In genomic region chr19:40662925-40663711, GRCh38 we compare ENCODE assay signal across 1 cellular context.
TF ChIP-seq lines count a peak whose summit lies in the region.

No MANE protein-coding gene starts in this region.

TF ChIP-seq in K562, 482 proteins besides CTCF, POLR2A, EP300 and RAD21 (continued from another document and continues in another):
- TF ChIP-seq ZZZ3 (IDR thresholded peaks at IDR 0.05): no peak
- peak; percentile 85 for TF ChIP-seq ZNF740 (CRISPR knock-in tag; IDR thresholded peaks at IDR 0.05)
- no peak for TF ChIP-seq ZNF740 (tag; IDR thresholded peaks at IDR 0.05)
- 0 out of 4 replicates have a peak, but pooled peaks of 1 of the 2 experiments have one; percentile 43 for TF ChIP-seq SRF (CRISPR knock-in tag; IDR thresholded peaks at IDR 0.05)
- TF ChIP-seq ZNF143 (CRISPR knock-in tag; IDR thresholded peaks at IDR 0.05): no peak
- TF ChIP-seq ZNF318 (IDR thresholded peaks at IDR 0.05; ENCODE audit: borderline replicate concordance in 1 of 2, low read depth in 1 of 2): no peak
- TF ChIP-seq TGIF2 (CRISPR knock-in tag; IDR thresholded peaks at IDR 0.05): no peak
- TF ChIP-seq ZKSCAN3 (CRISPR knock-in tag; IDR thresholded peaks at IDR 0.05): no peak
- no peak for TF ChIP-seq ZC3H8 (IDR thresholded peaks at IDR 0.05)
- TF ChIP-seq SAFB (IDR thresholded peaks at IDR 0.05; ENCODE audit: borderline replicate concordance, low read depth, low read length): peak; percentile 97
- no peak for TF ChIP-seq ZNF75A (CRISPR knock-in tag; IDR thresholded peaks at IDR 0.05)
- TF ChIP-seq TRIM24 (IDR thresholded peaks at IDR 0.05): peak in 1 of 2 experiments; percentile 3; a peak in 1 of 4 replicates
- TF ChIP-seq TAF1 (IDR thresholded peaks at IDR 0.05; ENCODE audit: control insufficient read depth, extremely low read depth, insufficient read depth, low read length, severe bottlenecking): peak; percentile 44
- peak; percentile 84 for TF ChIP-seq POLR2G (IDR thresholded peaks at IDR 0.05; ENCODE audit: low read depth, low read length)
- TF ChIP-seq ZNF592 (IDR thresholded peaks at IDR 0.05): peak; percentile 90
- no peak for TF ChIP-seq DIDO1 (tag; IDR thresholded peaks at IDR 0.05; ENCODE audit: low read depth)
- no peak for TF ChIP-seq ZNF830 (CRISPR knock-in tag; IDR thresholded peaks at IDR 0.05)
- TF ChIP-seq MYC (IDR thresholded peaks at IDR 0.05; ENCODE audit: low read depth, low read length): peak; percentile 100
- TF ChIP-seq MYC (CRISPR knock-in tag; IDR thresholded peaks at IDR 0.05; ENCODE audit: borderline replicate concordance, low read depth): no peak; the same call in 1 of the 2 replicates
- no peak for TF ChIP-seq CAMTA2 (CRISPR knock-in tag; conservative IDR thresholded peaks at IDR 0.05)
- no peak for TF ChIP-seq ZNF282 (CRISPR knock-in tag; IDR thresholded peaks at IDR 0.05)
- no peak for TF ChIP-seq HNRNPUL1 (IDR thresholded peaks at IDR 0.05; ENCODE audit: low read length)
- peak; percentile 61 for TF ChIP-seq HDAC2 (IDR thresholded peaks at IDR 0.05)
- TF ChIP-seq RNF219 (CRISPR knock-in tag; IDR thresholded peaks at IDR 0.05): no peak
- no peak for TF ChIP-seq SIRT6 (IDR thresholded peaks at IDR 0.05; ENCODE audit: low read depth, low read length)
- TF ChIP-seq SETDB1 (IDR thresholded peaks at IDR 0.05; ENCODE audit: low read length): no peak
- TF ChIP-seq ZNF668 (CRISPR knock-in tag; IDR thresholded peaks at IDR 0.05): no peak
- TF ChIP-seq ZNF408 (CRISPR knock-in tag; IDR thresholded peaks at IDR 0.05; ENCODE audit: low read depth): no peak
- no peak for TF ChIP-seq SP2 (IDR thresholded peaks at IDR 0.05; ENCODE audit: extremely low read depth, low read depth, low read length, poor library complexity, severe bottlenecking)
- no peak for TF ChIP-seq XRCC4 (IDR thresholded peaks at IDR 0.05; ENCODE audit: extremely low read depth, insufficient read depth, insufficient read length)
- TF ChIP-seq FOXA1 (IDR thresholded peaks at IDR 0.05; ENCODE audit: borderline replicate concordance): no peak
- TF ChIP-seq NFE2L1 (tag; IDR thresholded peaks at IDR 0.05; ENCODE audit: borderline replicate concordance, low read depth): no peak
- TF ChIP-seq RBBP5 (IDR thresholded peaks at IDR 0.05; ENCODE audit: borderline replicate concordance, insufficient read depth, low read length, poor library complexity, severe bottlenecking): peak; percentile 50
- no peak for TF ChIP-seq ZNF639 (CRISPR knock-in tag; conservative IDR thresholded peaks at IDR 0.05 in 1 of 2, IDR thresholded peaks at IDR 0.05 in 1 of 2)
- no peak for TF ChIP-seq MCM3 (IDR thresholded peaks at IDR 0.05)
- no peak for TF ChIP-seq ZNF76 (CRISPR knock-in tag; IDR thresholded peaks at IDR 0.05; ENCODE audit: borderline replicate concordance)
- no peak for TF ChIP-seq ZNF551 (CRISPR knock-in tag; IDR thresholded peaks at IDR 0.05)
- TF ChIP-seq RNF2 (IDR thresholded peaks at IDR 0.05): peak; percentile 56; the same call in 1 of the 2 replicates
- peak; percentile 60 for TF ChIP-seq ELF1 (tag; IDR thresholded peaks at IDR 0.05)
- peak; percentile 90 for TF ChIP-seq MXD1 (CRISPR knock-in tag; IDR thresholded peaks at IDR 0.05; ENCODE audit: borderline replicate concordance, poor library complexity, severe bottlenecking)
- no peak for TF ChIP-seq ZNF586 (CRISPR knock-in tag; conservative IDR thresholded peaks at IDR 0.05)
- no peak for TF ChIP-seq ZNF696 (CRISPR knock-in tag; conservative IDR thresholded peaks at IDR 0.05)
- 0 out of 2 replicates have a peak, but pooled peaks have one; percentile 18 for TF ChIP-seq KDM2B (CRISPR knock-in tag; IDR thresholded peaks at IDR 0.05)
- no peak for TF ChIP-seq ZNF764 (CRISPR knock-in tag; IDR thresholded peaks at IDR 0.05; ENCODE audit: low read depth)
